Comparison of ENCODE assay signal across 8 cellular contexts in the genomic region with DNA sequence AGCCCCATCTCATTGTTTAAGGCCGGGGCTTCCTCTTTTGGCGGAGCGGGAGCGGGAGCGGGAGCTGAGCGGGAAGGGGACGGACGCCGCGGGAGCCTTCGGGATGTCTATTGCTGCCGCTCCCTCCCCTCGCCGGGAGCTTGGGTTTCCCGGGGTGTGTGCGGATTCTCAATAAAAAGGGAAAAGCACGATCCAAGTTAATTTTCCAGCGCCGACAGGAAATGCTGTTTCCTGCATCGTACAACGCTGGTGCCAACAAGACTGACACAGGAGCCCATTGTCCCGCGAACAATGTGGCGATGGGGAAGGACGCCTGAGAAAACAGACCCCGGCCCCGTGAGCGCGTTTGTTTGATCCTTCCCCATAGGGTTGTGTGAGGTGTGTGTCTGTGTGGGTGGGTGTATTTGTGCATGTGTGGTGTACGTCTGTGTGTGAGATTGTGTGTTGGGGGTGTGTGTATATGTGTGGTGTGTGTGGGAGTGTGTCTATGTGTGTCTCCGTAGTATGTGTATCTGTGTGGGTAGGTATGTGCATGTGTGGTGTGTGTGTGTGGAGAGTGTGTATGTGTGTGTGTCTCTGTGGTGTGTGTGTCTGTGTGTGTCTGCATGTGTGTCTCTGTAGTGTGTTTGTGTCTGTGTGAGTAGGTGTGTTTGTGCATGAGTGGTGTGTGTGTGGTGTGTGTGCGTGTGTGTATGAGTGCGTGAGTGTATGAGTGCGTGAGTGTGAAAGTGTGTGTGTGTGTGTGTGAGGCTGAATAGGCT. TPM values are rescaled to one million over a fixed set of nuclear protein-coding genes. Genes with fewer than 3 reads are reported as not detected.
DNase-seq lines count a peak whose midpoint lies in the region; ATAC-seq and TF ChIP-seq lines count a peak whose summit lies in the region.

No MANE protein-coding gene starts in this region.

- no peak for TF ChIP-seq EP300 in gastroesophageal sphincter (IDR thresholded peaks at IDR 0.05)

- TF ChIP-seq CTCF in OCI-LY3 (IDR thresholded peaks at IDR 0.05; ENCODE audit: low read depth, low read length) = no peak
- TF ChIP-seq CTCF in gastroesophageal sphincter (IDR thresholded peaks at IDR 0.05) = no peak

- H3K4me1 ChIP-seq in OCI-LY3 (ENCODE audit: low read length) = peaks cover 47% of the 10 kb centered on the region
- peaks cover 0 to 27% (median 0%) of the 10 kb centered on the region in 3 donors for H3K4me1 ChIP-seq in gastroesophageal sphincter

- peak overlapping the region; percentile 85 for H3K4me2 ChIP-seq in OCI-LY3 (ENCODE audit: low read length)

- H3K36me3 ChIP-seq in OCI-LY3 (replicated peaks; ENCODE audit: low read depth, low read length) (no peaks in the 10 kb centered on the region), gastroesophageal sphincter (no peaks in the 10 kb centered on the region)

- H3K4me3 ChIP-seq in OCI-LY3 (ENCODE audit: low read length) (peak overlapping the region; percentile 79), gastroesophageal sphincter (peak overlapping the region in 1 of 2 donors; percentile 51)

- H4K20me1 ChIP-seq in OCI-LY3 (ENCODE audit: insufficient read depth, low read length) = no peaks in the 10 kb centered on the region

- no peak overlapping the region for H3K27ac ChIP-seq in OCI-LY3 (ENCODE audit: low read length)
- H3K27ac ChIP-seq in gastroesophageal sphincter = peak overlapping the region in 3 of 4 donors; percentile 5 to 74 (median 58)

- H3K27me3 ChIP-seq in OCI-LY3 (ENCODE audit: low read depth, low read length) = peaks cover 29% of the 10 kb centered on the region
- peaks cover 86% of the 10 kb centered on the region for H3K27me3 ChIP-seq in gastroesophageal sphincter

- no peak for TF ChIP-seq POLR2A in gastroesophageal sphincter (IDR thresholded peaks at IDR 0.05)

- DNase-seq in EH (ENCODE audit: low read depth) (peak; percentile 83), posterior vena cava (ENCODE audit: low spot score) (peak; percentile 88), HuH-7.5 (ENCODE audit: low spot score) (no peak), SKM-1 treated with dmso at 0.1 percent for 144 hours (lab: John Stamatoyannopoulos, UW; ENCODE audit: unreplicated experiment) (no peak)

- intact Hi-C loops in posterior vena cava (cut with DNase I) = no loop called here

- H3K79me2 ChIP-seq in OCI-LY3 (ENCODE audit: low read length) = no peaks in the 10 kb centered on the region

- ATAC-seq in gastroesophageal sphincter (peak; percentile 32), HG02571 (IDR thresholded peaks at IDR 0.05; ENCODE audit: unreplicated experiment) (no peak), HG03097 (IDR thresholded peaks at IDR 0.05; ENCODE audit: low FRiP score, unreplicated experiment) (no peak)

- H2AFZ ChIP-seq in OCI-LY3 (ENCODE audit: low read depth, low read length) = peak overlapping the region; percentile 49

- peaks cover 8% of the 10 kb centered on the region for H3K9me3 ChIP-seq in OCI-LY3 (ENCODE audit: insufficient read depth, low read length)
- no peaks in the 10 kb centered on the region for H3K9me3 ChIP-seq in gastroesophageal sphincter

- WGBS in gastroesophageal sphincter (ENCODE audit: low coverage in 1 of 2), 2 donors = 9 to 14% methylated on average over 4 to 13 of the region's 34 CpGs

- peak overlapping the region; percentile 55 for H3K9ac ChIP-seq in OCI-LY3 (ENCODE audit: low read length)

RNA-seq across cellular contexts. Expression of a gene that starts 36.4 kb away (rescaled TPM):
- 10 to 100 TPM; 11.1 to 37.9 (median 21.7) TPM for total RNA-seq in gastroesophageal sphincter
- 10 to 100 TPM; 32.0 to 32.7 TPM for total RNA-seq in posterior vena cava

Comparison
In these comparisons a context has a peak if more than half of its experiments do, and no peak if none do; other contexts are left out.
1. DNase-seq: peak in EH (single experiment) and posterior vena cava (single experiment); none in HuH-7.5 (single experiment) and SKM-1 treated with dmso at 0.1 percent for 144 hours (single experiment).